Comparison of ENCODE assay signal across 8 cellular contexts in the genomic region with DNA sequence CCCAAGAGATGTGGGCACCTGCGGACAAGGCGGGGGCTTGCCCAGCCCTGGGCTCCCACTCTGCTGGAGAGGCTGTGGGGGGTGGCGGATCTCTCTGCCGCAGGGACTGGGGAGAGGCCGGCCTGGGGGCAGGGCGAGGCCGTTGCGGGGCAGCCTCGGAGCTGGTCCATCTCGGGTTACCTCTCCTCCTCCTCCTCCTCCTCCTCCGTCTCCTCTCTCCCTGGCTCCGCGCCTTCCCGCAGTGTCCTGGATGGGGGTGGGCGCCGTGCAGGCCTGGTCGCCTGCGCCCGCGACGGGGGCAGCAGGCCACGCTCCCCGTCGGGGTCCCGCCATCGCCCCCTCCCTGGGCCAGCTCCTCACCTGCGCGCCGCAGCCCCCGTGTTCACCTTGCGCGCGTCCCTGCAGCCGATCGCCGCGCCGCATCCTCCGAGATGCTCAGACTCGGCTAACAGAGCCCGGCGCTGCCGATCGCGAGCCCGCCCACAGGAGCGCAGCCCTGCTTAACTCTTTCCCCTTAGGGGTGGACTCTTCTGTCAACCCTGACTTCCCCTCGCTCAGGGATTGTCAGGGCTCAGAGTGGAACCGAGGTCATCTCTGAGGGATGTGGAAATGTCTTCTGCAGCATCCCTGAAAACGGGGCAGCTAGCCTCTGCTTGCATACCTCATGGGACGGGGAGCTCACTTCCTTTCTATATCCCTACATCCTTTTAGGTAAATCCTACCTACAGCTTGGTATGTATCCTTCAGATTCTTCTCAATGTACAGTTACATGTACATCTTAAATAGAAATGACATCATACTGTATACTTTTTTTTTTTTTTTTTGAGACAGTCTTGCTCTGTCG. TPM values are rescaled to one million over a fixed set of nuclear protein-coding genes. Genes with fewer than 3 reads are reported as not detected.
DNase-seq lines count a peak whose midpoint lies in the region; ATAC-seq and TF ChIP-seq lines count a peak whose summit lies in the region.

TSS of gene PRRT3 (minus strand) at position 447 of the 844 bp plus-strand sequence. CDS start 2,293 bp downstream, outside the sequence.

- intact Hi-C loops in thyroid gland (cut with DNase I), result no loop called here

- H3K4me3 Mint-ChIP-seq in endodermal cell (peak within 1 kb of the TSS; percentile 62), naive B cell (peak within 1 kb of the TSS; percentile 77 to 91 (median 84))

- peak; percentile 2 for DNase-seq in DMS153 treated with DMSO at 0.1 percent for 48 hours (lab: John Stamatoyannopoulos, UW; ENCODE audit: unreplicated experiment)
- no peak for DNase-seq in DMS153 (lab: John Stamatoyannopoulos, UW)
- DNase-seq in H7, result peak; percentile 92
- DNase-seq in NCI-H1092 treated with DMSO at 0.1 percent for 48 hours (lab: John Stamatoyannopoulos, UW), result peak; percentile 28
- DNase-seq in activated CD8-positive, alpha-beta memory T cell treated with anti-CD3 and anti-CD28 coated beads for 24 hours, result peak; percentile 84
- DNase-seq in endodermal cell, result peak; percentile 88
- peak; percentile 21 for DNase-seq in naive B cell
- DNase-seq in thyroid gland, result peak; percentile 40 to 51

- peaks cover 5% of the 10 kb centered on the region for H3K27me3 ChIP-seq in H7 (ENCODE audit: control insufficient read depth, insufficient read depth, low read length)
- no peaks in the 10 kb centered on the region for H3K27me3 ChIP-seq in endodermal cell (ENCODE audit: control insufficient read depth, insufficient read depth, low read length, poor library complexity, severe bottlenecking)
- no peaks in the 10 kb centered on the region for H3K27me3 ChIP-seq in thyroid gland

- H3K4me3 ChIP-seq in H7 (ENCODE audit: insufficient read depth, low read depth, low read length) (peak within 1 kb of the TSS; percentile 73), endodermal cell (ENCODE audit: low read length) (peak within 1 kb of the TSS; percentile 75), thyroid gland (replicated peaks in 1 of 3) (peak within 1 kb of the TSS; percentile 40 to 51 (median 40))

- H3K27ac ChIP-seq in endodermal cell (ENCODE audit: low read depth, low read length), result no peak within 1 kb of the TSS
- no peak within 1 kb of the TSS for H3K27ac ChIP-seq in thyroid gland

- ATAC-seq in naive B cell (ENCODE audit: low read depth in 2 of 2), result peak; percentile 91 to 92

- no peak for TF ChIP-seq CTCF in endodermal cell (conservative IDR thresholded peaks at IDR 0.05)
- no peak for TF ChIP-seq CTCF in thyroid gland (IDR thresholded peaks at IDR 0.05)

- H3K36me3 ChIP-seq in H7 (replicated peaks; ENCODE audit: control insufficient read depth, insufficient read depth, low read length), result no peaks in the 10 kb centered on the region; the same call in 1 of the 2 replicates
- no peaks in the 10 kb centered on the region for H3K36me3 ChIP-seq in endodermal cell (ENCODE audit: control insufficient read depth, insufficient read depth, low read length)
- no peaks in the 10 kb centered on the region for H3K36me3 ChIP-seq in thyroid gland

- H3K9me3 Mint-ChIP-seq in endodermal cell (no peaks in the 10 kb centered on the region), naive B cell (no peaks in the 10 kb centered on the region)

- H3K4me1 Mint-ChIP-seq in endodermal cell (peaks cover 13% of the 10 kb centered on the region), naive B cell (peaks cover 7 to 15% (median 14%) of the 10 kb centered on the region in 3 donors)

- H3K4me1 ChIP-seq in endodermal cell (ENCODE audit: control insufficient read depth, insufficient read depth, low read length), result no peaks in the 10 kb centered on the region
- peaks cover 25 to 48% of the 10 kb centered on the region in 2 donors for H3K4me1 ChIP-seq in thyroid gland

- H3K9ac ChIP-seq in endodermal cell (ENCODE audit: extremely low read depth, low read length, poor library complexity, severe bottlenecking), result no peak within 1 kb of the TSS

- H3K9me3 ChIP-seq in endodermal cell (ENCODE audit: control insufficient read depth, low read length) (no peaks in the 10 kb centered on the region), thyroid gland (no peaks in the 10 kb centered on the region)

- WGBS in endodermal cell (ENCODE audit: insufficient coverage in 1 of 2, insufficient read length in 1 of 2), 2 experiments, result 7 to 14% methylated on average over 10 to 52 of the region's 52 CpGs
- 4% methylated on average over 43 to 45 of the region's 52 CpGs for WGBS in thyroid gland, 2 donors

- H3K27me3 Mint-ChIP-seq in endodermal cell (ENCODE audit: insufficient read depth) (peaks cover 18% of the 10 kb centered on the region), naive B cell (peaks cover 0 to 9% (median 0%) of the 10 kb centered on the region in 3 donors)

- no peak for TF ChIP-seq POLR2A in thyroid gland (IDR thresholded peaks at IDR 0.05)

- H3K27ac Mint-ChIP-seq in endodermal cell (no peak within 1 kb of the TSS), naive B cell (peak within 1 kb of the TSS in 4 of 6 donors; percentile 39 to 92 (median 70))

- H3K36me3 Mint-ChIP-seq in endodermal cell (ENCODE audit: low read depth) (peaks cover 4% of the 10 kb centered on the region), naive B cell (no peaks in the 10 kb centered on the region)

RNA-seq across cellular contexts. Expression of gene PRRT3, which starts in this region (rescaled TPM):
- total RNA-seq in H7 (2014; rRNA removed; shearing (Covaris generic)), result 5.3 and 6.8 TPM in 2 replicates
- total RNA-seq in endodermal cell, result 10 to 100 TPM in 1 of 2 donors, 1 to 10 TPM in 1; 7.4 to 11.3 TPM
- polyA plus RNA-seq in endodermal cell (2013, experiment 1 of 2), result 6.6 TPM
- polyA plus RNA-seq in endodermal cell (2013, experiment 2 of 2), result 5.5 TPM
- under 1 TPM; 0.22 to 0.82 (median 0.52) TPM for polyA plus RNA-seq in naive B cell (ENCODE audit: low read depth in 6 of 6)
- total RNA-seq in thyroid gland, result 1 to 10 TPM; 2.8 to 8.5 (median 6.6) TPM

Comparison
In these comparisons a context has a peak if more than half of its experiments do, and no peak if none do; other contexts are left out.
1. Peak in DNase-seq and ATAC-seq in naive B cell; RNA of the gene not detected or under 1 TPM.